In genomic region chr20:35181731-35182130, GRCh38 we compare ENCODE assay signal across 20 cellular contexts. TPM values are rescaled to one million over a fixed set of nuclear protein-coding genes. Genes with fewer than 3 reads are reported as not detected.
"Had no signal": no experiment of that assay in that cellular context is flagged by ENCODE, and none has a peak within 500 bp of the region (broad histone marks: within the 10 kb centered on the region; RNA-seq: fewer than 3 reads in every experiment).

No MANE protein-coding gene starts in this region.

- H3K27me3 Mint-ChIP-seq: activated T-cell treated with anti-CD3 and anti-CD28 coated beads, Interleukin-2, amount 50 U/mL, for 24 hours; activated T-helper 17 cell treated with anti-CD3 and anti-CD28 coated beads, Interleukin-2, amount 50 U/mL, for 72 hours; dendritic cell treated with granulocyte-macrophage colony-stimulating factor and Interleukin-4, amounts not matched to agents 40 ng/mL and 50 ng/mL, for 4 days; natural killer cell treated with Interleukin-12 subunit alpha and Interleukin-12 subunit beta and Interleukin-15 and Interleukin-18, amount 100 ng/mL, for 72 hours had no signal

- H3K27ac Mint-ChIP-seq: activated naive CD4-positive, alpha-beta T cell treated with anti-CD3 and anti-CD28 coated beads, Interleukin-2, amount 50 U/mL, for 72 hours; activated T-cell treated with anti-CD3 and anti-CD28 coated beads, Interleukin-2, amount 50 U/mL, for 24 hours; activated T-helper 17 cell treated with anti-CD3 and anti-CD28 coated beads, Interleukin-2, amount 50 U/mL, for 72 hours; dendritic cell treated with granulocyte-macrophage colony-stimulating factor and Interleukin-4, amounts not matched to agents 40 ng/mL and 50 ng/mL, for 4 days; natural killer cell treated with Interleukin-12 subunit alpha and Interleukin-12 subunit beta and Interleukin-15 and Interleukin-18, amount 100 ng/mL, for 72 hours; T-helper 2 cell treated with Interferon-gamma antibody and Interleukin-4, amounts not matched to agents 5 μg/mL and 100 μg/mL, for 36 hours had no signal

- DNase-seq: activated CD8-positive, alpha-beta memory T cell treated with anti-CD3 and anti-CD28 coated beads, Interleukin-2, amount 50 U/mL, for 4 hours; activated T-cell treated with anti-CD3 and anti-CD28 coated beads, Interleukin-2, amount 50 U/mL, for 24 hours; aorta; effector memory CD4-positive, alpha-beta T cell; heart right ventricle; islet precursor cell; left cardiac atrium; pancreas; psoas muscle; right cardiac atrium; stimulated activated CD4-positive, alpha-beta T cell treated with anti-CD3 and anti-CD28 coated beads, Interleukin-12 subunit alpha, Interleukin-12 subunit beta, amount 100 ng/mL, for 4 hours; stimulated activated CD4-positive, alpha-beta T cell treated with anti-CD3 and anti-CD28 coated beads, Interleukin-4, amount 100 ng/mL, for 4 hours; stimulated activated naive CD8-positive, alpha-beta T cell treated with anti-CD3 and anti-CD28 coated beads, Interleukin-15, Interleukin-2, amounts not matched to agents 100 U/mL and 50 U/mL, for 24 hours; upper lobe of right lung had no signal

- H3K4me1 ChIP-seq: heart right ventricle, pancreas, psoas muscle, upper lobe of right lung had no signal

- H3K27ac ChIP-seq: heart right ventricle, pancreas, psoas muscle, upper lobe of right lung had no signal

- H3K27me3 ChIP-seq: heart right ventricle, pancreas, upper lobe of right lung had no signal

- ATAC-seq: activated naive CD4-positive, alpha-beta T cell treated with anti-CD3 and anti-CD28 coated beads, Interleukin-2, amount 50 U/mL, for 72 hours; activated T-helper 17 cell treated with anti-CD3 and anti-CD28 coated beads, Interleukin-2, amount 50 U/mL, for 72 hours; heart right ventricle; left cardiac atrium; natural killer cell treated with Interleukin-12 subunit alpha and Interleukin-12 subunit beta and Interleukin-15 and Interleukin-18, amount 100 ng/mL, for 72 hours; pancreas; psoas muscle; right cardiac atrium; stimulated activated naive CD8-positive, alpha-beta T cell treated with anti-CD3 and anti-CD28 coated beads, Interleukin-15, Interleukin-2, amounts not matched to agents 100 U/mL and 50 U/mL, for 24 hours; upper lobe of right lung had no signal

- H3K9me3 Mint-ChIP-seq: activated naive CD4-positive, alpha-beta T cell treated with anti-CD3 and anti-CD28 coated beads, Interleukin-2, amount 50 U/mL, for 72 hours; activated T-cell treated with anti-CD3 and anti-CD28 coated beads, Interleukin-2, amount 50 U/mL, for 24 hours; activated T-helper 17 cell treated with anti-CD3 and anti-CD28 coated beads, Interleukin-2, amount 50 U/mL, for 72 hours; dendritic cell treated with granulocyte-macrophage colony-stimulating factor and Interleukin-4, amounts not matched to agents 40 ng/mL and 50 ng/mL, for 4 days; natural killer cell treated with Interleukin-12 subunit alpha and Interleukin-12 subunit beta and Interleukin-15 and Interleukin-18, amount 100 ng/mL, for 72 hours; T-helper 2 cell treated with Interferon-gamma antibody and Interleukin-4, amounts not matched to agents 5 μg/mL and 100 μg/mL, for 36 hours had no signal

- H3K9me3 ChIP-seq: heart right ventricle, pancreas, psoas muscle, upper lobe of right lung had no signal

- H3K4me3 Mint-ChIP-seq: activated T-cell treated with anti-CD3 and anti-CD28 coated beads, Interleukin-2, amount 50 U/mL, for 24 hours; activated T-helper 17 cell treated with anti-CD3 and anti-CD28 coated beads, Interleukin-2, amount 50 U/mL, for 72 hours; dendritic cell treated with granulocyte-macrophage colony-stimulating factor and Interleukin-4, amounts not matched to agents 40 ng/mL and 50 ng/mL, for 4 days; natural killer cell treated with Interleukin-12 subunit alpha and Interleukin-12 subunit beta and Interleukin-15 and Interleukin-18, amount 100 ng/mL, for 72 hours; T-helper 2 cell treated with Interferon-gamma antibody and Interleukin-4, amounts not matched to agents 5 μg/mL and 100 μg/mL, for 36 hours had no signal

- H3K36me3 ChIP-seq: pancreas had no signal

- H3K4me3 ChIP-seq: heart right ventricle, pancreas, psoas muscle, upper lobe of right lung had no signal

- H3K36me3 Mint-ChIP-seq: activated naive CD4-positive, alpha-beta T cell treated with anti-CD3 and anti-CD28 coated beads, Interleukin-2, amount 50 U/mL, for 72 hours; natural killer cell treated with Interleukin-12 subunit alpha and Interleukin-12 subunit beta and Interleukin-15 and Interleukin-18, amount 100 ng/mL, for 72 hours had no signal

RNA-seq across cellular contexts. Expression of gene MMP24, which starts 44.8 kb away (rescaled TPM):
- total RNA-seq: activated naive CD4-positive, alpha-beta T cell treated with anti-CD3 and anti-CD28 coated beads, Interleukin-2, amount 50 U/mL, for 72 hours; bronchial epithelial cell; natural killer cell treated with Interleukin-12 subunit alpha and Interleukin-12 subunit beta and Interleukin-15 and Interleukin-18, amount 100 ng/mL, for 72 hours had no signal
